ENCODE assay signal across 25 cellular contexts in genomic region chr15:97023131-97023844, GRCh38.
DNase-seq lines count a peak whose midpoint lies in the region; ATAC-seq and TF ChIP-seq lines count a peak whose summit lies in the region.
"Had no signal": no experiment of that assay in that cellular context is flagged by ENCODE, and none has a peak within 500 bp of the region (broad histone marks: within the 10 kb centered on the region; RNA-seq: fewer than 3 reads in every experiment).

No MANE protein-coding gene starts in this region.

- in situ Hi-C loops in astrocyte of the spinal cord (cut with HindIII; ENCODE audit: low sequenced_read_pairs) = no loop called here

- H3K4me2 ChIP-seq in BLaER1 = peak overlapping the region; percentile 56

- no peaks in the 10 kb centered on the region for H3K36me3 ChIP-seq in BLaER1
- H3K36me3 ChIP-seq: heart right ventricle, lower lobe of right lung, upper lobe of right lung had no signal

- no peak overlapping the region for H3K9ac ChIP-seq in BLaER1
- H3K9ac ChIP-seq: parathyroid adenoma had no signal

- H3K27ac ChIP-seq in BLaER1 = peak overlapping the region; percentile 65; the same call in 1 of the 2 replicates
- H3K27ac ChIP-seq: heart right ventricle, lower lobe of right lung, parathyroid adenoma, skin epidermis, upper lobe of right lung had no signal

- H3K4me1 ChIP-seq in BLaER1 = peaks cover 20% of the 10 kb centered on the region
- H3K4me1 ChIP-seq: heart right ventricle, lower lobe of right lung, parathyroid adenoma, upper lobe of right lung had no signal

- H4K20me1 ChIP-seq in BLaER1 = no peaks in the 10 kb centered on the region

- no peak for ATAC-seq in GM18867 (IDR thresholded peaks at IDR 0.05; ENCODE audit: unreplicated experiment)
- no peak for ATAC-seq in HG02840 (IDR thresholded peaks at IDR 0.05; ENCODE audit: low FRiP score, unreplicated experiment)
- ATAC-seq: heart right ventricle; HepG2; lower lobe of right lung; stimulated activated naive CD8-positive, alpha-beta T cell treated with anti-CD3 and anti-CD28 coated beads, Interleukin-15, amount 100 ng/mL, for 72 hours; upper lobe of right lung had no signal

- H3K9me3 ChIP-seq in BLaER1 = no peaks in the 10 kb centered on the region
- H3K9me3 ChIP-seq: lower lobe of right lung, upper lobe of right lung had no signal

- no peaks in the 10 kb centered on the region for H3K27me3 ChIP-seq in BLaER1
- H3K27me3 ChIP-seq: heart right ventricle, upper lobe of right lung had no signal

- no peak for TF ChIP-seq CTCF in astrocyte of the spinal cord (IDR thresholded peaks at IDR 0.05; ENCODE audit: low read depth, low read length)

- peak; percentile 10 for DNase-seq in NAMALWA (ENCODE audit: low spot score)
- peak; percentile 46 for DNase-seq in astrocyte of the spinal cord (ENCODE audit: low read depth, low spot score)
- peak; percentile 57 for DNase-seq in kidney glomerular epithelial cell (lab: John Stamatoyannopoulos, UW)
- DNase-seq in Ammon's horn (ENCODE audit: low spot score) = no peak
- DNase-seq in COLO668 (lab: John Stamatoyannopoulos, UW; ENCODE audit: unreplicated experiment) = no peak
- DNase-seq: activated CD4-positive, alpha-beta T cell treated with anti-CD3 and anti-CD28 coated beads, Interleukin-2, amount 10 ng/mL, durations not matched to agents 7 days and 5 days; activated CD8-positive, alpha-beta memory T cell treated with anti-CD3 and anti-CD28 coated beads, Interleukin-2, amount 50 U/mL, for 4 hours; activated effector memory CD4-positive, alpha-beta T cell treated with anti-CD3 and anti-CD28 coated beads, Interleukin-2, amount 50 U/mL, for 16 hours; DMS 273 treated with DMSO at 0.1 percent for 48 hours; GDM1; heart right ventricle; lower lobe of right lung; naive B cell; NCI-H1930; NCI-H446; NK-92 treated with Interleukin-12 subunit alpha and Interleukin-12 subunit beta, amount 100 ng/mL, for 24 hours; stimulated activated naive CD8-positive, alpha-beta T cell treated with anti-CD3 and anti-CD28 coated beads, Interleukin-15, amount 100 ng/mL, for 72 hours; T-helper 1 cell; upper lobe of right lung had no signal

- H3K4me3 ChIP-seq in BLaER1 = no peak overlapping the region
- H3K4me3 ChIP-seq in astrocyte of the spinal cord (ENCODE audit: low read depth, low read length) = no peak overlapping the region
- H3K4me3 ChIP-seq: heart right ventricle, lower lobe of right lung, skin epidermis, upper lobe of right lung had no signal

Comparison
In these comparisons a context has a peak if more than half of its experiments do, and no peak if none do; other contexts are left out.
1. DNase-seq: peak in NAMALWA (single experiment), astrocyte of the spinal cord (single experiment) and kidney glomerular epithelial cell (single experiment); none in Ammon's horn (single experiment) and COLO668 (single experiment).